In genomic region chr7:103446046-103446520, GRCh38 we compare ENCODE assay signal across 8 cellular contexts. TPM values are rescaled to one million over a fixed set of nuclear protein-coding genes. Genes with fewer than 3 reads are reported as not detected.
DNase-seq lines count a peak whose midpoint lies in the region; ATAC-seq lines count a peak whose summit lies in the region.

A gene with protein sequence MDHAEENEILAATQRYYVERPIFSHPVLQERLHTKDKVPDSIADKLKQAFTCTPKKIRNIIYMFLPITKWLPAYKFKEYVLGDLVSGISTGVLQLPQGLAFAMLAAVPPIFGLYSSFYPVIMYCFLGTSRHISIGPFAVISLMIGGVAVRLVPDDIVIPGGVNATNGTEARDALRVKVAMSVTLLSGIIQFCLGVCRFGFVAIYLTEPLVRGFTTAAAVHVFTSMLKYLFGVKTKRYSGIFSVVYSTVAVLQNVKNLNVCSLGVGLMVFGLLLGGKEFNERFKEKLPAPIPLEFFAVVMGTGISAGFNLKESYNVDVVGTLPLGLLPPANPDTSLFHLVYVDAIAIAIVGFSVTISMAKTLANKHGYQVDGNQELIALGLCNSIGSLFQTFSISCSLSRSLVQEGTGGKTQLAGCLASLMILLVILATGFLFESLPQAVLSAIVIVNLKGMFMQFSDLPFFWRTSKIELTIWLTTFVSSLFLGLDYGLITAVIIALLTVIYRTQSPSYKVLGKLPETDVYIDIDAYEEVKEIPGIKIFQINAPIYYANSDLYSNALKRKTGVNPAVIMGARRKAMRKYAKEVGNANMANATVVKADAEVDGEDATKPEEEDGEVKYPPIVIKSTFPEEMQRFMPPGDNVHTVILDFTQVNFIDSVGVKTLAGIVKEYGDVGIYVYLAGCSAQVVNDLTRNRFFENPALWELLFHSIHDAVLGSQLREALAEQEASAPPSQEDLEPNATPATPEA (minus strand): TSS chr7:103446207. CDS start chr7:103421514, 24,693 bp downstream.

- peak; percentile 85 for ATAC-seq in activated naive CD8-positive, alpha-beta T cell treated with anti-CD3 and anti-CD28 coated beads, Interleukin-2, amount 10 ng/mL, durations not matched to agents 7 days and 5 days (ENCODE audit: low read depth)
- ATAC-seq in stimulated activated naive CD8-positive, alpha-beta T cell treated with anti-CD3 and anti-CD28 coated beads, Interleukin-15, Interleukin-2, amounts not matched to agents 100 U/mL and 50 U/mL, for 24 hours = peak; percentile 70

- peaks cover 62% of the 10 kb centered on the region for H3K27me3 Mint-ChIP-seq in activated naive CD8-positive, alpha-beta T cell treated with anti-CD3 and anti-CD28 coated beads, Interleukin-2, amount 10 ng/mL, durations not matched to agents 7 days and 5 days

- POLR2A ChIA-PET in activated naive CD8-positive, alpha-beta T cell treated with anti-CD3 and anti-CD28 coated beads, Interleukin-2, amount 10 ng/mL, durations not matched to agents 7 days and 5 days (lab: Charles Lee) = no interaction called here

- no peaks in the 10 kb centered on the region for H3K9me3 Mint-ChIP-seq in activated naive CD8-positive, alpha-beta T cell treated with anti-CD3 and anti-CD28 coated beads, Interleukin-2, amount 10 ng/mL, durations not matched to agents 7 days and 5 days

- in situ Hi-C loops in KBM-7 (cut with MboI; ENCODE audit: low pct_unique_long_range_greater_than_20kb, low sequenced_read_pairs) = no loop called here

- no peaks in the 10 kb centered on the region for H3K36me3 Mint-ChIP-seq in activated naive CD8-positive, alpha-beta T cell treated with anti-CD3 and anti-CD28 coated beads, Interleukin-2, amount 10 ng/mL, durations not matched to agents 7 days and 5 days

- DNase-seq in SIG-M5 treated with dmso at 0.1 percent for 504 hours (lab: John Stamatoyannopoulos, UW; ENCODE audit: unreplicated experiment) (peak; percentile 7), SIG-M5 (lab: John Stamatoyannopoulos, UW) (no peak), LoVo (ENCODE audit: low spot score) (peak; percentile 51), iPS-NIHi11 (ENCODE audit: low spot score) (peak; percentile 84), hepatic stellate cell (ENCODE audit: low spot score) (no peak), KBM-7 (no peak)
- DNase-seq in activated naive CD8-positive, alpha-beta T cell treated with anti-CD3 and anti-CD28 coated beads, Interleukin-2, amount 10 ng/mL, durations not matched to agents 7 days and 5 days = peak; percentile 56
- DNase-seq in stimulated activated naive CD8-positive, alpha-beta T cell treated with anti-CD3 and anti-CD28 coated beads, Interleukin-15, Interleukin-2, amounts not matched to agents 100 U/mL and 50 U/mL, for 24 hours = peak; percentile 13

- H3K27ac Mint-ChIP-seq in activated naive CD8-positive, alpha-beta T cell treated with anti-CD3 and anti-CD28 coated beads, Interleukin-2, amount 10 ng/mL, durations not matched to agents 7 days and 5 days = no peak within 1 kb of the TSS

- H3K4me1 Mint-ChIP-seq in activated naive CD8-positive, alpha-beta T cell treated with anti-CD3 and anti-CD28 coated beads, Interleukin-2, amount 10 ng/mL, durations not matched to agents 7 days and 5 days = peaks cover 10% of the 10 kb centered on the region

- H3K4me3 Mint-ChIP-seq in activated naive CD8-positive, alpha-beta T cell treated with anti-CD3 and anti-CD28 coated beads, Interleukin-2, amount 10 ng/mL, durations not matched to agents 7 days and 5 days = peak within 1 kb of the TSS; percentile 74

RNA-seq across cellular contexts. Expression of the gene that starts here (rescaled TPM):
- total RNA-seq in activated naive CD8-positive, alpha-beta T cell treated with anti-CD3 and anti-CD28 coated beads, Interleukin-2, amount 10 ng/mL, durations not matched to agents 7 days and 5 days = under 1 TPM; 0.25 to 0.54 TPM

Comparison
In these comparisons a context has a peak if more than half of its experiments do, and no peak if none do; other contexts are left out.
1. DNase-seq: peak in SIG-M5 treated with dmso at 0.1 percent for 504 hours (single experiment), LoVo (single experiment), iPS-NIHi11 (single experiment) and stimulated activated naive CD8-positive, alpha-beta T cell treated with anti-CD3 and anti-CD28 coated beads, Interleukin-15, Interleukin-2, amounts not matched to agents 100 U/mL and 50 U/mL, for 24 hours (single experiment); none in SIG-M5 (single experiment), hepatic stellate cell (single experiment) and KBM-7 (single experiment).
2. Peak in DNase-seq and ATAC-seq in activated naive CD8-positive, alpha-beta T cell treated with anti-CD3 and anti-CD28 coated beads, Interleukin-2, amount 10 ng/mL, durations not matched to agents 7 days and 5 days; RNA of the gene not detected or under 1 TPM.